ENCODE assay signal across 25 cellular contexts in genomic region chr11:104094576-104094975, GRCh38. TPM values are rescaled to one million over a fixed set of nuclear protein-coding genes. Genes with fewer than 3 reads are reported as not detected.
"Had no signal": no experiment of that assay in that cellular context is flagged by ENCODE, and none has a peak within 500 bp of the region (broad histone marks: within the 10 kb centered on the region; RNA-seq: fewer than 3 reads in every experiment).

No MANE protein-coding gene starts in this region.

- DNase-seq: activated CD4-positive, alpha-beta T cell treated with anti-CD3 and anti-CD28 coated beads, Interleukin-2, amount 50 U/mL, for 4 hours; activated T-cell treated with anti-CD3 and anti-CD28 coated beads for 4 hours; amygdala; brain microvascular endothelial cell; foreskin melanocyte; immature natural killer cell; left ventricle myocardium superior; mucosa of descending colon; naive B cell; stimulated activated CD4-positive, alpha-beta T cell treated with anti-CD3 and anti-CD28 coated beads, Interleukin-15, amount 100 ng/mL, for 24 hours; stimulated activated CD4-positive, alpha-beta T cell treated with anti-CD3 and anti-CD28 coated beads, Interleukin-2, amount 100 ng/mL, for 48 hours; stimulated activated naive CD8-positive, alpha-beta T cell treated with anti-CD3 and anti-CD28 coated beads, Interleukin-15, amount 100 ng/mL, for 72 hours; trophoblast cell had no signal

- H3K4me3 Mint-ChIP-seq: activated naive CD8-positive, alpha-beta T cell; central memory CD8-positive, alpha-beta T cell; immature natural killer cell; memory B cell; naive B cell; neural progenitor cell; stimulated activated naive CD8-positive, alpha-beta T cell treated with anti-CD3 and anti-CD28 coated beads, Interleukin-15, amount 100 ng/mL, for 72 hours had no signal

- H3K9me3 Mint-ChIP-seq: immature natural killer cell; memory B cell; naive B cell; neural progenitor cell; stimulated activated naive CD8-positive, alpha-beta T cell treated with anti-CD3 and anti-CD28 coated beads, Interleukin-15, amount 100 ng/mL, for 72 hours had no signal

- H3K4me2 ChIP-seq: neural progenitor cell had no signal

- H3K27me3 ChIP-seq: brain microvascular endothelial cell, neural progenitor cell, right atrium auricular region had no signal

- H3K4me3 ChIP-seq: coronary artery, mucosa of descending colon, neural progenitor cell, prostate gland, right atrium auricular region, skin epidermis had no signal

- ATAC-seq: left ventricle myocardium superior; mucosa of descending colon; stimulated activated naive CD8-positive, alpha-beta T cell treated with anti-CD3 and anti-CD28 coated beads, Interleukin-15, amount 100 ng/mL, for 72 hours had no signal

- H2AFZ ChIP-seq: neural progenitor cell had no signal

- H3K27me3 Mint-ChIP-seq: activated naive CD8-positive, alpha-beta T cell; central memory CD8-positive, alpha-beta T cell; stimulated activated naive CD8-positive, alpha-beta T cell treated with anti-CD3 and anti-CD28 coated beads, Interleukin-15, amount 100 ng/mL, for 72 hours had no signal

- H3K4me1 Mint-ChIP-seq: memory B cell; naive B cell; stimulated activated naive CD8-positive, alpha-beta T cell treated with anti-CD3 and anti-CD28 coated beads, Interleukin-15, amount 100 ng/mL, for 72 hours had no signal

- H3K36me3 ChIP-seq: brain microvascular endothelial cell, neural progenitor cell, prostate gland, right atrium auricular region had no signal

- H3K27ac Mint-ChIP-seq: activated naive CD8-positive, alpha-beta T cell; memory B cell; neural progenitor cell had no signal

- H3K36me3 Mint-ChIP-seq: activated naive CD8-positive, alpha-beta T cell; memory B cell; naive B cell; neural progenitor cell had no signal

- H3K9me3 ChIP-seq: mucosa of descending colon, prostate gland, right atrium auricular region had no signal

- H3K4me1 ChIP-seq: neural progenitor cell, prostate gland, right atrium auricular region had no signal

- H3K9ac ChIP-seq: neural progenitor cell had no signal

- H3K27ac ChIP-seq: brain microvascular endothelial cell, coronary artery, neural progenitor cell, prostate gland, right atrium auricular region, skin epidermis had no signal

RNA-seq across cellular contexts. Expression of gene DDI1, which starts 58.1 kb away (rescaled TPM):
- total RNA-seq: left ventricle myocardium superior; mucosa of descending colon; osteocyte; right atrium auricular region; T-helper 2 cell treated with Interferon-gamma antibody and Interleukin-4, amounts not matched to agents 100 ng/mL and 5 ng/mL, for 36 hours; temporal lobe had no signal
- polyA plus RNA-seq: esophagus had no signal
